In the genomic region with DNA sequence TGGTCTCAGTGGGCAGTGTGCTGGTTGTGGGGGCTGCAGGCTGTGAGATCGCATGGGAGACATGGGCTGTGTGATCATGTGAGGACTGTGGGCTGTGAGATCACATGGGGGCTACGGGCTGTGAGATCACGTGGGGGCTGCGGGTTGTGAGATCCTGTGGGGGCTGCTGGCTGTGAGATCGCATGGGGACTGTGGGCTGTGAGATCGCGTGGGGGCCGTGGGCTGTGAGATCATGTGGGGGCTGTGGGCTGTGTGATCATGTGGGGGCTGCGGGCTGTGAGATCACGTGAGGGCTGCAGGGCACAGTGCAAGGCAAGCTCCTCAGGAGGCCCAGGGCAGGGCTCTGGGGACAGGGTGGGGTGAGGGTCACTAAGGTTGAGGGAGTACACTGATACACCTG, we compare ENCODE assay signal across 19 cellular contexts.
DNase-seq lines count a peak whose midpoint lies in the region; ATAC-seq and TF ChIP-seq lines count a peak whose summit lies in the region.
"Had no signal": no experiment of that assay in that cellular context is flagged by ENCODE, and none has a peak within 500 bp of the region (broad histone marks: within the 10 kb centered on the region; RNA-seq: fewer than 3 reads in every experiment).

No MANE protein-coding gene starts in this region.

- H2AK5ac ChIP-seq in IMR-90 (ENCODE audit: low read depth, low read length): no peak overlapping the region

- H2BK5ac ChIP-seq in IMR-90 (ENCODE audit: low read depth, low read length, poor library complexity, severe bottlenecking): no peak overlapping the region

- H2BK120ac ChIP-seq in IMR-90 (ENCODE audit: low read depth, low read length): no peak overlapping the region

- H3K9ac ChIP-seq in IMR-90 (ENCODE audit: low read depth, low read length) (no peak overlapping the region), colonic mucosa (ENCODE audit: low read depth in 2 of 2, low read length in 2 of 2) (no peak overlapping the region)

- H4K5ac ChIP-seq in IMR-90 (ENCODE audit: low read depth, low read length): no peak overlapping the region

- no peak overlapping the region for H3K27ac Mint-ChIP-seq in activated CD8-positive, alpha-beta T cell treated with anti-CD3 and anti-CD28 coated beads for 36 hours
- H3K27ac Mint-ChIP-seq in activated CD8-positive, alpha-beta T cell treated with anti-CD3 and anti-CD28 coated beads, Interleukin-2, amount 10 ng/mL, durations not matched to agents 7 days and 5 days: no peak overlapping the region

- intact Hi-C loops in activated CD8-positive, alpha-beta T cell treated with anti-CD3 and anti-CD28 coated beads for 36 hours (cut with micrococcal nuclease): no loop called here
- intact Hi-C loops in IMR-90 (cut with micrococcal nuclease): no loop called here
- intact Hi-C loops in colonic mucosa (cut with DNase I): no loop called here

- H3K9me3 ChIP-seq in IMR-90 (ENCODE audit: control insufficient read depth, insufficient read depth, low read length) (no peaks in the 10 kb centered on the region), osteoblast (ENCODE audit: low read depth, low read length) (no peaks in the 10 kb centered on the region), hepatocyte (ENCODE audit: low read depth) (no peaks in the 10 kb centered on the region), colonic mucosa (no peaks in the 10 kb centered on the region)
- H3K9me3 ChIP-seq: BE2C, Peyer's patch had no signal

- no peak overlapping the region for H3K23ac ChIP-seq in IMR-90 (ENCODE audit: low read depth, low read length)

- dilution Hi-C loops in IMR-90 (cut with HindIII; ENCODE audit: low sequenced_read_pairs, unreplicated experiment): no loop called here

- H3K79me2 ChIP-seq in osteoblast (ENCODE audit: insufficient read depth, low read length) (no peaks in the 10 kb centered on the region), hepatocyte (no peaks in the 10 kb centered on the region)

- no peak overlapping the region for H2AK9ac ChIP-seq in IMR-90 (replicated peaks; ENCODE audit: low read depth, low read length, poor library complexity)

- H4K8ac ChIP-seq in IMR-90 (ENCODE audit: low read depth in 2 of 2, low read length in 2 of 2): no peak overlapping the region

- CTCF ChIA-PET in activated CD8-positive, alpha-beta T cell treated with anti-CD3 and anti-CD28 coated beads for 36 hours (lab: Charles Lee): no interaction called here
- CTCF ChIA-PET in activated CD8-positive, alpha-beta T cell treated with anti-CD3 and anti-CD28 coated beads, Interleukin-2, amount 10 ng/mL, durations not matched to agents 7 days and 5 days (lab: Charles Lee): no interaction called here
- CTCF ChIA-PET in IMR-90 (lab: Yijun Ruan, JAX): no interaction called here

- BruUV-seq in IMR-90 (replicated peaks; lab: Mats Ljungman, UMichigan): no TSS peak

- no peak for TF ChIP-seq POLR2A in IMR-90 (IDR thresholded peaks at IDR 0.05; ENCODE audit: low read depth, low read length)

- no peak overlapping the region for H2BK15ac ChIP-seq in IMR-90 (ENCODE audit: low read depth, low read length)

- DNase-seq in activated CD8-positive, alpha-beta T cell treated with anti-CD3 and anti-CD28 coated beads for 36 hours: peak; percentile 3
- no peak for DNase-seq in activated CD8-positive, alpha-beta T cell treated with anti-CD3 and anti-CD28 coated beads, Interleukin-2, amount 10 ng/mL, durations not matched to agents 7 days and 5 days
- DNase-seq in IMR-90 (no peak), left kidney (ENCODE audit: low read depth, low spot score) (peak; percentile 44), osteoblast (ENCODE audit: insufficient read length, low spot score, missing footprints) (peak; percentile 62), hepatocyte (ENCODE audit: low spot score) (no peak), colonic mucosa (no peak), DMS53 treated with DMSO at 0.1 percent for 48 hours (lab: John Stamatoyannopoulos, UW; ENCODE audit: unreplicated experiment) (no peak)
- DNase-seq: BE2C, DMS79, H7, NCI-H1092 treated with DMSO at 0.1 percent for 48 hours, NCI-H146, NCI-H2081 treated with DMSO at 0.1 percent for 48 hours, NCI-H446 treated with DMSO at 0.1 percent for 48 hours, Peyer's patch, Right ventricle myocardium superior had no signal

- H3K18ac ChIP-seq in IMR-90 (ENCODE audit: low read depth, low read length): no peak overlapping the region

- H2BK20ac ChIP-seq in IMR-90 (ENCODE audit: low read depth, low read length): no peak overlapping the region

- H3K4me3 ChIP-seq in IMR-90 (ENCODE audit: insufficient read depth, low read depth, low read length) (no peak overlapping the region), osteoblast (ENCODE audit: insufficient read depth, low read length) (no peak overlapping the region), hepatocyte (no peak overlapping the region), colonic mucosa (no peak overlapping the region)
- H3K4me3 ChIP-seq: Peyer's patch had no signal

- H4K20me1 ChIP-seq in IMR-90 (ENCODE audit: insufficient read depth, low read length) (no peaks in the 10 kb centered on the region), osteoblast (ENCODE audit: insufficient read depth, low read length) (no peaks in the 10 kb centered on the region), hepatocyte (ENCODE audit: insufficient read depth, poor library complexity, severe bottlenecking) (no peaks in the 10 kb centered on the region)

- H3K4me3 Mint-ChIP-seq in activated CD8-positive, alpha-beta T cell treated with anti-CD3 and anti-CD28 coated beads for 36 hours: no peak overlapping the region
- no peak overlapping the region for H3K4me3 Mint-ChIP-seq in activated CD8-positive, alpha-beta T cell treated with anti-CD3 and anti-CD28 coated beads, Interleukin-2, amount 10 ng/mL, durations not matched to agents 7 days and 5 days
- H3K4me3 Mint-ChIP-seq: CD8-positive, alpha-beta memory T cell had no signal

- TF ChIP-seq CTCF in activated CD8-positive, alpha-beta T cell treated with anti-CD3 and anti-CD28 coated beads for 36 hours (IDR thresholded peaks at IDR 0.05): no peak
- TF ChIP-seq CTCF in IMR-90 (conservative IDR thresholded peaks at IDR 0.05; ENCODE audit: low read depth, low read length) (no peak), osteoblast (IDR thresholded peaks at IDR 0.05; ENCODE audit: extremely low read depth, low read depth, low read length) (no peak), hepatocyte (IDR thresholded peaks at IDR 0.05; ENCODE audit: poor library complexity) (no peak), colonic mucosa (IDR thresholded peaks at IDR 0.05) (no peak)

- peaks cover 2% of the 10 kb centered on the region; the same call in 1 of the 2 replicates for H3K27me3 ChIP-seq in IMR-90 (ENCODE audit: control insufficient read depth, insufficient read depth, low read length)
- no peaks in the 10 kb centered on the region for H3K27me3 ChIP-seq in osteoblast (ENCODE audit: insufficient read depth, low read length)
- no peaks in the 10 kb centered on the region for H3K27me3 ChIP-seq in hepatocyte
- no peaks in the 10 kb centered on the region for H3K27me3 ChIP-seq in colonic mucosa
- H3K27me3 ChIP-seq: BE2C, Peyer's patch had no signal

- H3K56ac ChIP-seq in IMR-90 (ENCODE audit: extremely low read depth, insufficient read depth, low read length): no peak overlapping the region

- in situ Hi-C loops in IMR-90 (cut with MboI; ENCODE audit: low sequenced_read_pairs): no loop called here

- H3K27me3 Mint-ChIP-seq in activated CD8-positive, alpha-beta T cell treated with anti-CD3 and anti-CD28 coated beads for 36 hours: no peaks in the 10 kb centered on the region
- H3K27me3 Mint-ChIP-seq in activated CD8-positive, alpha-beta T cell treated with anti-CD3 and anti-CD28 coated beads, Interleukin-2, amount 10 ng/mL, durations not matched to agents 7 days and 5 days (ENCODE audit: low read depth): peaks cover 2% of the 10 kb centered on the region

- H4K91ac ChIP-seq in IMR-90 (ENCODE audit: insufficient read depth, low read depth, low read length): no peak overlapping the region

- H3K27ac ChIP-seq in IMR-90 (ENCODE audit: insufficient read depth, low read length): no peak overlapping the region
- no peak overlapping the region for H3K27ac ChIP-seq in osteoblast (ENCODE audit: low read depth, low read length)
- H3K27ac ChIP-seq in hepatocyte: no peak overlapping the region
- no peak overlapping the region for H3K27ac ChIP-seq in colonic mucosa
- H3K27ac ChIP-seq: 22Rv1, Peyer's patch had no signal

- H3K4me1 ChIP-seq in IMR-90 (ENCODE audit: control insufficient read depth, insufficient read depth, low read length): no peaks in the 10 kb centered on the region
- no peaks in the 10 kb centered on the region for H3K4me1 ChIP-seq in osteoblast (ENCODE audit: insufficient read depth, low read length)
- no peaks in the 10 kb centered on the region for H3K4me1 ChIP-seq in hepatocyte (ENCODE audit: insufficient read depth)
- no peaks in the 10 kb centered on the region for H3K4me1 ChIP-seq in colonic mucosa
- H3K4me1 ChIP-seq: BE2C, Peyer's patch had no signal

- no peak overlapping the region for H3K14ac ChIP-seq in IMR-90 (replicated peaks; ENCODE audit: low read depth, low read length)

- no peaks in the 10 kb centered on the region for H3K79me1 ChIP-seq in IMR-90 (ENCODE audit: low read depth in 1 of 2, low read length in 2 of 2)

- no peak for TF ChIP-seq RAD21 in IMR-90 (IDR thresholded peaks at IDR 0.05; ENCODE audit: low read length)

- POLR2A ChIA-PET in activated CD8-positive, alpha-beta T cell treated with anti-CD3 and anti-CD28 coated beads for 36 hours (lab: Charles Lee): no interaction called here
- POLR2A ChIA-PET in activated CD8-positive, alpha-beta T cell treated with anti-CD3 and anti-CD28 coated beads, Interleukin-2, amount 10 ng/mL, durations not matched to agents 7 days and 5 days (lab: Charles Lee): no interaction called here
- POLR2A ChIA-PET in IMR-90 (lab: Charles Lee; ENCODE audit: unreplicated experiment): no interaction called here

- 62% methylated on average over 5 of the region's 10 CpGs; no CpG with 5 or more reads in 1 of the 2 experiments for WGBS in IMR-90 (ENCODE audit: extremely low coverage in 2 of 2, insufficient read length in 1 of 2), 2 experiments
- 96% methylated on average over 9 of the region's 10 CpGs for WGBS in hepatocyte (ENCODE audit: low lambda C conversion rate, missing lambda C conversion rate)

- no peak overlapping the region for H3K4ac ChIP-seq in IMR-90 (ENCODE audit: low read depth, low read length)

- H3K4me1 Mint-ChIP-seq in activated CD8-positive, alpha-beta T cell treated with anti-CD3 and anti-CD28 coated beads for 36 hours (ENCODE audit: low read depth): peaks cover 5% of the 10 kb centered on the region
- H3K4me1 Mint-ChIP-seq in activated CD8-positive, alpha-beta T cell treated with anti-CD3 and anti-CD28 coated beads, Interleukin-2, amount 10 ng/mL, durations not matched to agents 7 days and 5 days (ENCODE audit: low read depth): no peaks in the 10 kb centered on the region

- no peaks in the 10 kb centered on the region for H3K9me2 ChIP-seq in hepatocyte (replicated peaks; ENCODE audit: insufficient read depth)

- H3K9me1 ChIP-seq in IMR-90 (ENCODE audit: insufficient read depth, low read length): no peaks in the 10 kb centered on the region

- H3K4me2 ChIP-seq in IMR-90 (ENCODE audit: low read depth, low read length) (no peak overlapping the region), osteoblast (ENCODE audit: insufficient read depth, low read length) (no peak overlapping the region), hepatocyte (no peak overlapping the region)

- H3K36me3 ChIP-seq in IMR-90 (ENCODE audit: control insufficient read depth, insufficient read depth, low read length): no peaks in the 10 kb centered on the region
- no peaks in the 10 kb centered on the region for H3K36me3 ChIP-seq in osteoblast (ENCODE audit: insufficient read depth, low read length)
- H3K36me3 ChIP-seq in hepatocyte (replicated peaks; ENCODE audit: insufficient read depth, low read depth): no peaks in the 10 kb centered on the region
- no peaks in the 10 kb centered on the region for H3K36me3 ChIP-seq in colonic mucosa
- H3K36me3 ChIP-seq: BE2C, Peyer's patch had no signal

- ATAC-seq in activated CD8-positive, alpha-beta T cell treated with anti-CD3 and anti-CD28 coated beads for 36 hours: no peak
- no peak for ATAC-seq in activated CD8-positive, alpha-beta T cell treated with anti-CD3 and anti-CD28 coated beads, Interleukin-2, amount 10 ng/mL, durations not matched to agents 7 days and 5 days
- no peak for ATAC-seq in IMR-90 (ENCODE audit: low read depth)

- peak overlapping the region; percentile 23 for H2AFZ ChIP-seq in IMR-90 (replicated peaks; ENCODE audit: low read length, poor library complexity)
- no peak overlapping the region for H2AFZ ChIP-seq in osteoblast (ENCODE audit: low read length)
- no peak overlapping the region for H2AFZ ChIP-seq in hepatocyte

- H3K9me3 Mint-ChIP-seq in activated CD8-positive, alpha-beta T cell treated with anti-CD3 and anti-CD28 coated beads for 36 hours: no peaks in the 10 kb centered on the region
- H3K9me3 Mint-ChIP-seq in activated CD8-positive, alpha-beta T cell treated with anti-CD3 and anti-CD28 coated beads, Interleukin-2, amount 10 ng/mL, durations not matched to agents 7 days and 5 days (ENCODE audit: insufficient read depth): no peaks in the 10 kb centered on the region
- H3K9me3 Mint-ChIP-seq: CD8-positive, alpha-beta memory T cell had no signal

- H3K36me3 Mint-ChIP-seq in activated CD8-positive, alpha-beta T cell treated with anti-CD3 and anti-CD28 coated beads for 36 hours (ENCODE audit: low read depth): no peaks in the 10 kb centered on the region
- no peaks in the 10 kb centered on the region for H3K36me3 Mint-ChIP-seq in activated CD8-positive, alpha-beta T cell treated with anti-CD3 and anti-CD28 coated beads, Interleukin-2, amount 10 ng/mL, durations not matched to agents 7 days and 5 days (ENCODE audit: low read depth)
- H3K36me3 Mint-ChIP-seq: CD8-positive, alpha-beta memory T cell had no signal

Comparison
In these comparisons a context has a peak if more than half of its experiments do, and no peak if none do; other contexts are left out.
1. DNase-seq: peak in activated CD8-positive, alpha-beta T cell treated with anti-CD3 and anti-CD28 coated beads for 36 hours (single experiment), left kidney (single experiment) and osteoblast (single experiment); none in activated CD8-positive, alpha-beta T cell treated with anti-CD3 and anti-CD28 coated beads, Interleukin-2, amount 10 ng/mL, durations not matched to agents 7 days and 5 days (single experiment), IMR-90 (single experiment), hepatocyte (single experiment), colonic mucosa (single experiment) and DMS53 treated with DMSO at 0.1 percent for 48 hours (single experiment).